ENCODE assay signal across 13 cellular contexts in the genomic region with DNA sequence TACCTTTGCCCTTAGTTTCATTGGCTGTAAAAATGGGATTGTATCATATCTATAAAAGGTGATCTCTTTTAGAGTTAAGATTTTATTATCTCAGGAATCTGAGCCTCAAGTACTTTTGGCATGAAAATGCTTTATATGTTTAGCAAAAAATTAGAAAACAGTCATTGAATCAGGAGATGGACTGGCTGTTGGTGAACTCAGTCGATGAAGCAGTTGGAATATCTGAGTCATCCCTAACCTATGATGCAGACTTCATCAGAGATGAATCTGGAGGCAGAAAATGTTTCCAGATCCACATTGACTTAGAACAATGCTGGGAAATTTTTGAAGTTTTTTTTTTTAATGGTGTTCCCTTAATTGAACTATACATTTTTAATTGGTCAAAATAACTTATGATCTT.
DNase-seq lines count a peak whose midpoint lies in the region; ATAC-seq and TF ChIP-seq lines count a peak whose summit lies in the region.
"Had no signal": no experiment of that assay in that cellular context is flagged by ENCODE, and none has a peak within 500 bp of the region (broad histone marks: within the 10 kb centered on the region; RNA-seq: fewer than 3 reads in every experiment).

No MANE protein-coding gene starts in this region.

- no peak for ATAC-seq in GM18870 (IDR thresholded peaks at IDR 0.05; ENCODE audit: unreplicated experiment)
- ATAC-seq: stimulated activated naive CD8-positive, alpha-beta T cell treated with anti-CD3 and anti-CD28 coated beads, Interleukin-15, amount 100 ng/mL, for 72 hours had no signal

- 0% methylated on average over 1 of the region's 1 CpG for WGBS in GM23248 (ENCODE audit: low coverage in 1 of 2, low lambda C conversion rate in 2 of 2, missing lambda C conversion rate in 2 of 2), 2 experiments

- H3K79me2 ChIP-seq in GM23248 (ENCODE audit: insufficient read depth), result no peaks in the 10 kb centered on the region

- TF ChIP-seq CTCF in epithelial cell of proximal tubule (conservative IDR thresholded peaks at IDR 0.05; ENCODE audit: low read depth, low read length), result no peak

- no peak overlapping the region for H3K4me2 ChIP-seq in GM23248 (ENCODE audit: unreplicated experiment)

- peak overlapping the region; percentile 49 for H3K27ac ChIP-seq in GM23248

- no peaks in the 10 kb centered on the region for H3K36me3 ChIP-seq in GM23248 (ENCODE audit: low read depth)

- H3K9me2 ChIP-seq in GM23248 (ENCODE audit: insufficient read depth), result no peaks in the 10 kb centered on the region

- H3K4me3 ChIP-seq in GM23248 (no peak overlapping the region), epithelial cell of proximal tubule (ENCODE audit: low read depth, low read length) (no peak overlapping the region)
- H3K4me3 ChIP-seq: lung had no signal

- no peaks in the 10 kb centered on the region for H3K9me3 ChIP-seq in GM23248 (ENCODE audit: low read depth)

- peaks cover 18% of the 10 kb centered on the region for H3F3A ChIP-seq in GM23248 (ENCODE audit: insufficient read depth)

- no peaks in the 10 kb centered on the region for H3K27me3 ChIP-seq in GM23248 (replicated peaks; ENCODE audit: insufficient read depth)

- in situ Hi-C loops in GM23248 (cut with MboI), result no loop called here

- H4K20me1 ChIP-seq in GM23248 (ENCODE audit: insufficient read depth), result no peaks in the 10 kb centered on the region

- H2AFZ ChIP-seq in GM23248, result 0 out of 2 replicates have a peak overlapping the region, but pooled peaks have one; percentile 27

- DNase-seq in GM23248 (peak; percentile 93), RKO (ENCODE audit: low spot score) (peak; percentile 94), epithelial cell of proximal tubule (ENCODE audit: low read depth) (peak; percentile 78), pulmonary artery endothelial cell (ENCODE audit: low read depth, low spot score) (peak; percentile 33), NCI-H2227 treated with DMSO at 0.1 percent for 48 hours (lab: John Stamatoyannopoulos, UW) (no peak), LoVo (ENCODE audit: low spot score) (no peak)
- DNase-seq: activated CD8-positive, alpha-beta memory T cell treated with anti-CD3 and anti-CD28 coated beads, Interleukin-2, amount 50 U/mL, for 4 hours; NCI-H1930; stimulated activated CD4-positive, alpha-beta T cell treated with anti-CD3 and anti-CD28 coated beads, Interleukin-4, amount 100 ng/mL, for 24 hours; stimulated activated naive CD8-positive, alpha-beta T cell treated with anti-CD3 and anti-CD28 coated beads, Interleukin-15, amount 100 ng/mL, for 72 hours; T1000 had no signal

- peak overlapping the region; percentile 18 for H3K9ac ChIP-seq in GM23248

- peaks cover 10% of the 10 kb centered on the region for H3K4me1 ChIP-seq in GM23248 (ENCODE audit: insufficient read depth)

Comparison
In these comparisons a context has a peak if more than half of its experiments do, and no peak if none do; other contexts are left out.
1. DNase-seq: peak in GM23248 (single experiment), RKO (single experiment), epithelial cell of proximal tubule (single experiment) and pulmonary artery endothelial cell (single experiment); none in NCI-H2227 treated with DMSO at 0.1 percent for 48 hours (single experiment) and LoVo (single experiment).